ENCODE assay signal across 21 cellular contexts in the genomic region with DNA sequence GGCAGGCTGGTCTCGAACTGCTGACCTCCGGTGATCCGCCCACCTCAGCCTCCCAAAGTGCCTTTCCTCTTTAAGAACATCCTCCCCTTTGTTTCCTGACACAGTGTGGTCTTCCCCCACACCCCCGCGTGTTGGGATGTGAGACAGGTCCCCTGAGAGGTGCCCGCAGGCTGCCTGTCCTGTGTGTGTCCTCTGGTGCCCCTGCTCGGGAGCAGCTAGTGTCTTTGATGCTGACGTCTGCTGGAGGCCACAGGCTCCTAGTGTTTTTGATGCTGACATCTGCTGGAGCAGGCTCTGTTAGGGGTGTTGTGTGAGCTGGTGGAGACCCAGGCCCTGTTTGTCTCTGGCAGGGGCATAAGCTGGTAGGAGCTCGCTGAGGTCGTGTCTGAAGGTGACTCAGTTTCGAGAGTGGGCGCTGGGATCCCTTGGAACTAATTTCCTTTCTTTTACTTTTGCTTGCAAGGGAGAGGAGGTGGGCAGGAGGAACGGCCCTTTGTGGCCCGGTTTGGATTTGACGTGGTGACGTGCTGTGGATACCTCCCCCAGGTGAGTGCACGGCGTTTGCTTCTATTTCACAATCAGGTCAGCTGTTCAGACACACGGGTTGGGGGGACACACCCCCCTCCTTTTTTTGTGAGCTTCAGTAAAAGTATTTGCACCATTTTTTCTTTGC. TPM values are rescaled to one million over a fixed set of nuclear protein-coding genes. Genes with fewer than 3 reads are reported as not detected.
A peak's percentile ranks its signal among the peaks of the same experiment; 100 is the strongest.
DNase-seq lines count a peak whose midpoint lies in the region; ATAC-seq and TF ChIP-seq lines count a peak whose summit lies in the region.
"Had no signal": no experiment of that assay in that cellular context is flagged by ENCODE, and none has a peak within 500 bp of the region (broad histone marks: within the 10 kb centered on the region; RNA-seq: fewer than 3 reads in every experiment).

No MANE protein-coding gene starts in this region.

- H3K9me3 ChIP-seq in heart right ventricle (no peaks in the 10 kb centered on the region), osteoblast (ENCODE audit: low read depth, low read length) (no peaks in the 10 kb centered on the region)
- H3K9me3 ChIP-seq: Peyer's patch had no signal

- H3K36me3 ChIP-seq in heart right ventricle (peaks cover 0 to 90% (median 18%) of the 10 kb centered on the region in 9 donors), osteoblast (ENCODE audit: insufficient read depth, low read length) (peaks cover 17% of the 10 kb centered on the region)

- no peak overlapping the region for H3K27ac ChIP-seq in heart right ventricle
- H3K27ac ChIP-seq in osteoblast (ENCODE audit: low read depth, low read length), result no peak overlapping the region
- H3K27ac ChIP-seq: 22Rv1, Peyer's patch had no signal

- 86 to 87% methylated on average over 19 of the region's 19 CpGs for WGBS in heart right ventricle, 2 donors

- no peak overlapping the region for H3K4me3 ChIP-seq in heart right ventricle
- H3K4me3 ChIP-seq in osteoblast (ENCODE audit: insufficient read depth, low read length), result no peak overlapping the region
- H3K4me3 ChIP-seq: Peyer's patch had no signal

- intact Hi-C loops in Right ventricle myocardium inferior (cut with DNase I), result no loop called here
- intact Hi-C loops in heart right ventricle (cut with DNase I), result no loop called here

- H2AFZ ChIP-seq in osteoblast (ENCODE audit: low read length), result no peak overlapping the region

- H3K79me2 ChIP-seq in osteoblast (ENCODE audit: insufficient read depth, low read length), result peaks cover 12% of the 10 kb centered on the region

- peak; percentile 32 for DNase-seq in Right ventricle myocardium inferior (ENCODE audit: missing footprints)
- DNase-seq in heart right ventricle, result no peak
- DNase-seq in left lobe of liver (ENCODE audit: low spot score), result no peak
- peak; percentile 66 for DNase-seq in osteoblast (ENCODE audit: insufficient read length, low spot score, missing footprints)
- DNase-seq in glomerular visceral epithelial cell (ENCODE audit: extremely low spot score), result no peak
- DNase-seq in foreskin melanocyte, result no peak
- DNase-seq in HK-2 (ENCODE audit: unreplicated experiment), result no peak
- DNase-seq: CD4-positive, CD25-positive, alpha-beta regulatory T cell; DMS153; GOT3; HCEC 1CT; Karpas-422; NCI-H1092; NCI-H1417 treated with DMSO at 0.1 percent for 48 hours; NCI-H1694 treated with DMSO at 0.1 percent for 48 hours; NCI-H2081; NCI-H2227 treated with DMSO at 0.1 percent for 48 hours; NCI-H69; OCI-M1 had no signal

- peaks cover 0 to 9% (median 6%) of the 10 kb centered on the region in 9 donors for H3K4me1 ChIP-seq in heart right ventricle
- H3K4me1 ChIP-seq in osteoblast (ENCODE audit: insufficient read depth, low read length), result peaks cover 5% of the 10 kb centered on the region

- H3K27me3 ChIP-seq in heart right ventricle (no peaks in the 10 kb centered on the region), osteoblast (ENCODE audit: insufficient read depth, low read length) (no peaks in the 10 kb centered on the region)
- H3K27me3 ChIP-seq: Peyer's patch had no signal

- no peak overlapping the region for H3K4me2 ChIP-seq in osteoblast (ENCODE audit: insufficient read depth, low read length)

- TF ChIP-seq CTCF in heart right ventricle (IDR thresholded peaks at IDR 0.05), result no peak
- no peak for TF ChIP-seq CTCF in osteoblast (IDR thresholded peaks at IDR 0.05; ENCODE audit: extremely low read depth, low read depth, low read length)

- peaks cover 7% of the 10 kb centered on the region for H4K20me1 ChIP-seq in osteoblast (ENCODE audit: insufficient read depth, low read length)

- ATAC-seq in Right ventricle myocardium inferior (no peak), heart right ventricle (no peak), left lobe of liver (peak; percentile 33)

RNA-seq across cellular contexts. Expression of a gene that starts 6.0 kb away (rescaled TPM):
- total RNA-seq in Right ventricle myocardium inferior (13.0 TPM), heart right ventricle (10 to 100 TPM; 10.3 to 18.7 (median 14.7) TPM), left lobe of liver (14.0 TPM), osteoblast (10.1 and 13.8 TPM in 2 replicates)
- 10 to 100 TPM; 15.4 to 21.5 TPM for polyA plus RNA-seq in heart right ventricle

RNA-seq across cellular contexts. Expression of a gene that starts 12.9 kb away (rescaled TPM):
- 78.3 TPM for total RNA-seq in Right ventricle myocardium inferior
- 100 to 1,000 TPM in 3 of 10 donors, 10 to 100 TPM in 7; 72.4 to 115 (median 92.4) TPM for total RNA-seq in heart right ventricle
- 10 to 100 TPM; 48.4 to 93.1 TPM for polyA plus RNA-seq in heart right ventricle
- 64.1 TPM for total RNA-seq in left lobe of liver
- 2.9 and 4.4 TPM in 2 replicates for total RNA-seq in osteoblast

RNA-seq across cellular contexts. Expression of a gene that starts 24.0 kb away (rescaled TPM):
- 19.9 TPM for total RNA-seq in Right ventricle myocardium inferior
- total RNA-seq in heart right ventricle, result 10 to 100 TPM; 16.9 to 42.4 (median 21.7) TPM
- polyA plus RNA-seq in heart right ventricle, result 10 to 100 TPM in 1 of 2 donors, 1 to 10 TPM in 1; 8.0 to 16.5 TPM
- 12.9 TPM for total RNA-seq in left lobe of liver
- 8.3 and 9.1 TPM in 2 replicates for total RNA-seq in osteoblast

RNA-seq across cellular contexts. Expression of a gene that starts 29.4 kb away (rescaled TPM):
- total RNA-seq in Right ventricle myocardium inferior (43.4 TPM), heart right ventricle (10 to 100 TPM; 41.3 to 79.0 (median 49.6) TPM), left lobe of liver (46.2 TPM), osteoblast (28.0 and 29.0 TPM in 2 replicates)
- polyA plus RNA-seq in heart right ventricle, result 100 to 1,000 TPM in 1 of 2 donors, 10 to 100 TPM in 1; 89.8 to 107 TPM

Comparison
In these comparisons a context has a peak if more than half of its experiments do, and no peak if none do; other contexts are left out.
1. DNase-seq: peak in Right ventricle myocardium inferior (single experiment) and osteoblast (single experiment); none in heart right ventricle (0 of 2), left lobe of liver (single experiment), glomerular visceral epithelial cell (single experiment), foreskin melanocyte (single experiment) and HK-2 (single experiment).
2. RNA of a gene that starts 12.9 kb away (total RNA-seq): 72.4 to 115 TPM in heart right ventricle, 78.3 TPM in Right ventricle myocardium inferior (single experiment) and 64.1 TPM in left lobe of liver (single experiment); 2.9 to 4.4 TPM in osteoblast; every median in the first group is over 10 times any median in the second.